ENCODE assay signal across 10 cellular contexts in the genomic region with DNA sequence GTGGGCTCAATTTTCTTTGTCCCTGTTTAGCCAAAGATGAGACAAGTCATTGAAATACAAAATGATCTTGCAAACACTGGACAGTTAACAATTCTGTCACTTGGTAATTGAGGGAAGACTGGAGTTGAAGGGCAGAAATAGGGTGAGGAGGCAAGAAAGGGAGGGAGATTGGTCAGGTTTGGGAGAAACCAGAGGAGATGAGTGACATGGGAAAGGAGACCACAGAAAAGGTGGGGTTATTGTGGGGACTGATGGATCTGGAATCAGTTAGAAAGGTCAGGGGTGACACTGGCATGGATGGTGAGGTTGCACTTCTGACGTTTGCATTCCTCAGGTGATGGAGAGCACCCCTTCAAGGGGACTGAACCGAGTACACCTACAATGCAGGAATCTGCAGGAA. TPM values are rescaled to one million over a fixed set of nuclear protein-coding genes. Genes with fewer than 3 reads are reported as not detected.
DNase-seq lines count a peak whose midpoint lies in the region; ATAC-seq, FAIRE-seq and TF ChIP-seq lines count a peak whose summit lies in the region.
"Had no signal": no experiment of that assay in that cellular context is flagged by ENCODE, and none has a peak within 500 bp of the region (broad histone marks: within the 10 kb centered on the region; RNA-seq: fewer than 3 reads in every experiment).

No MANE protein-coding gene starts in this region.

- peaks cover 9% of the 10 kb centered on the region; the same call in 1 of the 2 replicates for H3K4me1 ChIP-seq in Caco-2
- peaks cover 0 to 10% (median 7%) of the 10 kb centered on the region in 4 donors for H3K4me1 ChIP-seq in Peyer's patch
- H3K4me1 ChIP-seq in esophagus (ENCODE audit: control insufficient read depth in 2 of 2, insufficient read depth in 2 of 2, low read length in 1 of 2): peaks cover 0 to 4% of the 10 kb centered on the region in 2 donors
- peaks cover 5 to 16% (median 13%) of the 10 kb centered on the region in 3 donors for H3K4me1 ChIP-seq in pancreas

- no peaks in the 10 kb centered on the region for H3K27me3 Mint-ChIP-seq in Caco-2 (ENCODE audit: insufficient read depth, unreplicated experiment)

- no peak for TF ChIP-seq POLR2A in Peyer's patch (IDR thresholded peaks at IDR 0.05)

- H3K4me3 ChIP-seq in Caco-2 (ENCODE audit: low read depth, low read length): peak overlapping the region; percentile 76
- peak overlapping the region; percentile 47 to 81 (median 74) for H3K4me3 ChIP-seq in Peyer's patch
- peak overlapping the region; percentile 88 to 94 for H3K4me3 ChIP-seq in esophagus (ENCODE audit: low read depth in 1 of 2, low read length in 2 of 2)
- H3K4me3 ChIP-seq in pancreas: peak overlapping the region; percentile 51 to 81 (median 58)

- DNase-seq in Caco-2: no peak
- no peak for DNase-seq in Peyer's patch
- no peak for DNase-seq in pancreas
- no peak for DNase-seq in NCI-H774 (lab: John Stamatoyannopoulos, UW)
- no peak for DNase-seq in NAMALWA (ENCODE audit: low spot score)

- intact Hi-C loops in Caco-2 (cut with micrococcal nuclease; ENCODE audit: unreplicated experiment) (loop anchor here (2.0 kb wide), 1 partner anchor 26 kb away; no protein-coding TSS in a partner anchor), pancreas (cut with DNase I) (no loop called here)

- WGBS in esophagus, 2 donors: 26% methylated on average over 2 of the region's 2 CpGs
- WGBS in pancreas, 2 donors: 8 to 22% methylated on average over 2 of the region's 2 CpGs

- peak overlapping the region; percentile 60 for H3K27ac Mint-ChIP-seq in Caco-2 (ENCODE audit: unreplicated experiment)

- H3K9me3 ChIP-seq in Caco-2: no peaks in the 10 kb centered on the region
- H3K9me3 ChIP-seq in Peyer's patch: no peaks in the 10 kb centered on the region
- H3K9me3 ChIP-seq in esophagus (ENCODE audit: control insufficient read depth in 2 of 2, insufficient read depth in 1 of 2, low read depth in 1 of 2, low read length in 1 of 2): no peaks in the 10 kb centered on the region
- H3K9me3 ChIP-seq in pancreas: no peaks in the 10 kb centered on the region

- peak overlapping the region; percentile 90 for H3K4me3 Mint-ChIP-seq in Caco-2 (ENCODE audit: unreplicated experiment)

- H3K27ac ChIP-seq in Peyer's patch (peak overlapping the region in 1 of 4 donors; percentile 47), esophagus (ENCODE audit: low read depth in 2 of 2, low read length in 1 of 2) (no peak overlapping the region), pancreas (no peak overlapping the region)

- peaks cover 16% of the 10 kb centered on the region for H3K36me3 Mint-ChIP-seq in Caco-2 (ENCODE audit: insufficient read depth, unreplicated experiment)

- TSS peak; percentile 20 for BruUV-seq in Caco-2 (replicated peaks; lab: Mats Ljungman, UMichigan)

- ATAC-seq in pancreas (no peak), GM21381 (IDR thresholded peaks at IDR 0.05; ENCODE audit: unreplicated experiment) (no peak), GM18519 (IDR thresholded peaks at IDR 0.05; ENCODE audit: low FRiP score, unreplicated experiment) (no peak)

- TF ChIP-seq CTCF in Caco-2 (IDR thresholded peaks at IDR 0.05; ENCODE audit: insufficient read depth in 1 of 2, low read depth in 1 of 2, low read length in 1 of 2, severe bottlenecking in 1 of 2, unreplicated experiment in 1 of 2): no peak
- no peak for TF ChIP-seq CTCF in Peyer's patch (IDR thresholded peaks at IDR 0.05)
- no peak for TF ChIP-seq CTCF in pancreas (IDR thresholded peaks at IDR 0.05)

- POLR2A ChIA-PET in Caco-2 (lab: Charles Lee): interaction anchor here (0.5 kb wide), 1 partner anchor 24 kb away, joined by 4 read pairs; a partner anchor contains a TSS

- H3K27me3 ChIP-seq in Caco-2 (replicated peaks; ENCODE audit: control insufficient read depth, insufficient read depth, low read length) (no peaks in the 10 kb centered on the region), Peyer's patch (no peaks in the 10 kb centered on the region), esophagus (ENCODE audit: control insufficient read depth in 1 of 2, insufficient read depth in 2 of 2, low read length in 2 of 2) (no peaks in the 10 kb centered on the region), pancreas (no peaks in the 10 kb centered on the region)

- CTCF ChIA-PET in Caco-2 (lab: Charles Lee): interaction anchor here (1.4 kb wide), 1 partner anchor 24 kb away, joined by 7 read pairs; a partner anchor contains a TSS

- peaks cover 9% of the 10 kb centered on the region for H3K4me1 Mint-ChIP-seq in Caco-2 (ENCODE audit: low read depth, unreplicated experiment)

- no peak for FAIRE-seq in pancreas (lab: Jason Lieb, UNC)

- H3K36me3 ChIP-seq in Caco-2 (ENCODE audit: control insufficient read depth, insufficient read depth, low read length): no peaks in the 10 kb centered on the region; the same call in 1 of the 2 replicates
- peaks cover 0 to 16% (median 0%) of the 10 kb centered on the region in 3 donors for H3K36me3 ChIP-seq in Peyer's patch
- H3K36me3 ChIP-seq in esophagus (ENCODE audit: control insufficient read depth in 2 of 2, insufficient read depth in 2 of 2, low read length in 1 of 2): peaks cover 0 to 10% of the 10 kb centered on the region in 2 donors
- peaks cover 0 to 6% (median 5%) of the 10 kb centered on the region in 3 donors for H3K36me3 ChIP-seq in pancreas

- H3K9me3 Mint-ChIP-seq in Caco-2 (ENCODE audit: unreplicated experiment): no peaks in the 10 kb centered on the region

RNA-seq across cellular contexts. Expression of a gene that starts 0.7 kb away (rescaled TPM):
- total RNA-seq in Caco-2 (2022) (40.6 and 43.6 TPM in 2 replicates), Peyer's patch (10 to 100 TPM; 10.7 to 21.3 (median 17.0) TPM), pancreas (10 to 100 TPM in 5 of 6 donors, 1 to 10 TPM in 1; 9.4 to 23.2 (median 13.0) TPM)
- polyA plus RNA-seq in esophagus (10 to 100 TPM; 20.6 to 32.0 TPM), pancreas (10 to 100 TPM; 34.6 to 45.8 TPM)

RNA-seq across cellular contexts. Expression of a gene that starts 5.3 kb away (rescaled TPM):
- total RNA-seq in Caco-2 (2022) (32.1 and 37.5 TPM in 2 replicates), Peyer's patch (10 to 100 TPM; 24.2 to 40.0 (median 31.1) TPM), pancreas (10 to 100 TPM; 11.3 to 25.8 (median 17.1) TPM)
- polyA plus RNA-seq in esophagus (10 to 100 TPM; 30.0 to 81.5 TPM), pancreas (10 to 100 TPM; 40.4 to 40.6 TPM)

RNA-seq across cellular contexts. Expression of a gene that starts 23.3 kb away (rescaled TPM):
- total RNA-seq in Caco-2 (2022) (6.6 and 9.6 TPM in 2 replicates), Peyer's patch (not detected), pancreas (1 to 10 TPM in 5 of 6 donors, under 1 TPM in 1; 0.83 to 6.6 (median 2.1) TPM)
- polyA plus RNA-seq in esophagus (100 to 1,000 TPM; 130 to 421 TPM), pancreas (10 to 100 TPM; 14.4 to 22.9 TPM)
- total RNA-seq: glomerular endothelial cell had no signal

RNA-seq across cellular contexts. Expression of a gene that starts 24.4 kb away (rescaled TPM):
- total RNA-seq in Caco-2 (2022) (113 and 115 TPM in 2 replicates), Peyer's patch (100 to 1,000 TPM in 3 of 4 donors, 10 to 100 TPM in 1; 70.1 to 166 (median 143) TPM), pancreas (100 to 1,000 TPM in 4 of 6 donors, 10 to 100 TPM in 2; 92.7 to 160 (median 118) TPM)
- polyA plus RNA-seq in esophagus (100 to 1,000 TPM; 102 to 136 TPM), pancreas (100 to 1,000 TPM; 103 to 149 TPM)

RNA-seq across cellular contexts. Expression of a gene that starts 32.1 kb away (rescaled TPM):
- total RNA-seq in Caco-2 (2022): 0.16 TPM in 1 of 2 replicates, not detected in the other
- under 1 TPM in 1 of 4 donors, not detected in 3; 0.18 TPM for total RNA-seq in Peyer's patch
- 10 to 100 TPM in 1 of 2 donors, 1 to 10 TPM in 1; 5.2 to 17.8 TPM for polyA plus RNA-seq in esophagus
- 1 to 10 TPM in 1 of 6 donors, under 1 TPM in 1, not detected in 4; 0.09 to 5.6 TPM for total RNA-seq in pancreas
- 1 to 10 TPM in 1 of 2 donors, under 1 TPM in 1; 0.04 to 1.2 TPM for polyA plus RNA-seq in pancreas
- total RNA-seq: glomerular endothelial cell, ureter had no signal
